23 cellular contexts compared by ENCODE assay signal in genomic region chr18:51132256-51132935, GRCh38.
A peak's percentile ranks its signal among the peaks of the same experiment; 100 is the strongest.
DNase-seq lines count a peak whose midpoint lies in the region; ATAC-seq and TF ChIP-seq lines count a peak whose summit lies in the region.
"Had no signal": no experiment of that assay in that cellular context is flagged by ENCODE, and none has a peak within 500 bp of the region (broad histone marks: within the 10 kb centered on the region; RNA-seq: fewer than 3 reads in every experiment).

No MANE protein-coding gene starts in this region.

- ATAC-seq in Right ventricle myocardium superior (ENCODE audit: poor library complexity) (no peak), GM19455 (IDR thresholded peaks at IDR 0.05; ENCODE audit: unreplicated experiment) (no peak)
- ATAC-seq in natural killer cell treated with Interleukin-12 subunit alpha and Interleukin-12 subunit beta and Interleukin-15 and Interleukin-18, amount 100 ng/mL, for 72 hours: no peak
- ATAC-seq in stimulated activated naive CD8-positive, alpha-beta T cell treated with anti-CD3 and anti-CD28 coated beads, Interleukin-15, Interleukin-2, amounts not matched to agents 100 U/mL and 50 U/mL, for 24 hours: no peak
- ATAC-seq: Panc1 had no signal

- no peak for TF ChIP-seq CTCF in RWPE1 (conservative IDR thresholded peaks at IDR 0.05; ENCODE audit: low read depth)

- H3K4me3 Mint-ChIP-seq in immature natural killer cell: no peak overlapping the region
- no peak overlapping the region for H3K4me3 Mint-ChIP-seq in natural killer cell treated with Interleukin-12 subunit alpha and Interleukin-12 subunit beta and Interleukin-15 and Interleukin-18, amount 100 ng/mL, for 72 hours
- H3K4me3 Mint-ChIP-seq: CD8-positive, alpha-beta memory T cell had no signal

- no peaks in the 10 kb centered on the region for H3K27me3 Mint-ChIP-seq in immature natural killer cell (ENCODE audit: low read depth in 3 of 3)
- H3K27me3 Mint-ChIP-seq in natural killer cell treated with Interleukin-12 subunit alpha and Interleukin-12 subunit beta and Interleukin-15 and Interleukin-18, amount 100 ng/mL, for 72 hours: no peaks in the 10 kb centered on the region

- peaks cover 16 to 31% of the 10 kb centered on the region in 2 donors for H3K4me1 Mint-ChIP-seq in immature natural killer cell
- peaks cover 14 to 22% of the 10 kb centered on the region in 2 donors for H3K4me1 Mint-ChIP-seq in natural killer cell treated with Interleukin-12 subunit alpha and Interleukin-12 subunit beta and Interleukin-15 and Interleukin-18, amount 100 ng/mL, for 72 hours (ENCODE audit: low read depth in 2 of 2)
- H3K4me1 Mint-ChIP-seq: CD8-positive, alpha-beta memory T cell had no signal

- POLR2A ChIA-PET in RWPE1 (lab: Yijun Ruan, JAX; ENCODE audit: low non-redundant PET): no interaction called here

- peak; percentile 72 for DNase-seq in cardiac septum (ENCODE audit: low spot score)
- DNase-seq in Right ventricle myocardium superior: no peak
- DNase-seq in RWPE1 (ENCODE audit: low spot score): no peak
- no peak for DNase-seq in immature natural killer cell
- no peak for DNase-seq in natural killer cell treated with Interleukin-12 subunit alpha and Interleukin-12 subunit beta and Interleukin-15 and Interleukin-18, amount 100 ng/mL, for 72 hours (ENCODE audit: low spot score)
- no peak for DNase-seq in stimulated activated naive CD8-positive, alpha-beta T cell treated with anti-CD3 and anti-CD28 coated beads, Interleukin-15, Interleukin-2, amounts not matched to agents 100 U/mL and 50 U/mL, for 24 hours
- DNase-seq in mesenteric fat pad (ENCODE audit: low spot score): no peak
- DNase-seq: Calu3; CD8-positive, alpha-beta memory T cell; DMS153; KBM-7; NCI-H1092 treated with DMSO at 0.1 percent for 48 hours; NCI-H146; NCI-H2029; NCI-H226; NCI-H510A treated with DMSO at 0.1 percent for 48 hours; NCI-H774; NK-92 treated with Interleukin-12 subunit alpha and Interleukin-12 subunit beta, amount 100 ng/mL, for 24 hours had no signal

- intact Hi-C loops in cardiac septum (cut with DNase I) (no loop called here), Right ventricle myocardium superior (cut with DNase I) (no loop called here)

- H3K9me3 Mint-ChIP-seq in immature natural killer cell: no peaks in the 10 kb centered on the region
- H3K9me3 Mint-ChIP-seq in natural killer cell treated with Interleukin-12 subunit alpha and Interleukin-12 subunit beta and Interleukin-15 and Interleukin-18, amount 100 ng/mL, for 72 hours: no peaks in the 10 kb centered on the region
- H3K9me3 Mint-ChIP-seq: CD8-positive, alpha-beta memory T cell had no signal

- peak overlapping the region; percentile 96 for H3K27ac ChIP-seq in RWPE1
- H3K27ac ChIP-seq: C4-2B, HL-60, SJSA1 had no signal

- H3K36me3 Mint-ChIP-seq in immature natural killer cell: peaks cover 0 to 3% (median 0%) of the 10 kb centered on the region in 3 donors
- H3K36me3 Mint-ChIP-seq in natural killer cell treated with Interleukin-12 subunit alpha and Interleukin-12 subunit beta and Interleukin-15 and Interleukin-18, amount 100 ng/mL, for 72 hours: no peaks in the 10 kb centered on the region
- H3K36me3 Mint-ChIP-seq: CD8-positive, alpha-beta memory T cell had no signal

- CTCF ChIA-PET in RWPE1 (lab: Yijun Ruan, JAX): no interaction called here

- peak overlapping the region in 4 of 6 donors; percentile 4 to 74 (median 44) for H3K27ac Mint-ChIP-seq in immature natural killer cell
- H3K27ac Mint-ChIP-seq in natural killer cell treated with Interleukin-12 subunit alpha and Interleukin-12 subunit beta and Interleukin-15 and Interleukin-18, amount 100 ng/mL, for 72 hours: peak overlapping the region in 1 of 2 donors; percentile 69
